Comparison of ENCODE assay signal across 27 cellular contexts in genomic region chr3:143654906-143655305, GRCh38.
DNase-seq lines count a peak whose midpoint lies in the region; ATAC-seq and TF ChIP-seq lines count a peak whose summit lies in the region.
"Had no signal": no experiment of that assay in that cellular context is flagged by ENCODE, and none has a peak within 500 bp of the region (broad histone marks: within the 10 kb centered on the region; RNA-seq: fewer than 3 reads in every experiment).

No MANE protein-coding gene starts in this region.

- intact Hi-C loops in natural killer cell (cut with micrococcal nuclease), result no loop called here
- intact Hi-C loops in esophagus muscularis mucosa (cut with DNase I), result no loop called here

- H3K4me3 Mint-ChIP-seq in nephron (no peak overlapping the region), natural killer cell (no peak overlapping the region)
- no peak overlapping the region for H3K4me3 Mint-ChIP-seq in activated T-helper 17 cell treated with anti-CD3 and anti-CD28 coated beads, Interleukin-2, amount 50 U/mL, for 72 hours
- H3K4me3 Mint-ChIP-seq: activated B cell treated with CpG ODN at 0.5 μM for 24 hours; activated naive CD8-positive, alpha-beta T cell treated with anti-CD3 and anti-CD28 coated beads for 36 hours; brain had no signal

- peaks cover 2% of the 10 kb centered on the region for H3K36me3 Mint-ChIP-seq in nephron (ENCODE audit: low read depth)
- H3K36me3 Mint-ChIP-seq in natural killer cell, result peaks cover 7% of the 10 kb centered on the region
- H3K36me3 Mint-ChIP-seq in activated T-helper 17 cell treated with anti-CD3 and anti-CD28 coated beads, Interleukin-2, amount 50 U/mL, for 72 hours (ENCODE audit: low read depth), result peaks cover 22% of the 10 kb centered on the region
- H3K36me3 Mint-ChIP-seq: brain had no signal

- H3K36me3 ChIP-seq in RWPE2 (ENCODE audit: low read depth) (no peaks in the 10 kb centered on the region), esophagus muscularis mucosa (peaks cover 0 to 4% (median 0%) of the 10 kb centered on the region in 4 donors)
- H3K36me3 ChIP-seq: uterus had no signal

- H3K27ac Mint-ChIP-seq in nephron (peak overlapping the region; percentile 15 to 61 (median 50)), natural killer cell (no peak overlapping the region)
- H3K27ac Mint-ChIP-seq in activated T-helper 17 cell treated with anti-CD3 and anti-CD28 coated beads, Interleukin-2, amount 50 U/mL, for 72 hours, result no peak overlapping the region
- H3K27ac Mint-ChIP-seq: activated B cell treated with CpG ODN at 0.5 μM for 24 hours; activated naive CD8-positive, alpha-beta T cell treated with anti-CD3 and anti-CD28 coated beads for 36 hours; activated T-helper 2 cell treated with anti-CD3 and anti-CD28 coated beads, Interferon-gamma antibody, Interleukin-2, Interleukin-4, amounts not matched to agents 10 μg/mL and 5 μg/mL and 100 μg/mL, durations not matched to agents 14 hours and 24 hours and 36 hours; brain; progenitor cell of endocrine pancreas had no signal

- peaks cover 6% of the 10 kb centered on the region for H3K4me1 Mint-ChIP-seq in nephron
- H3K4me1 Mint-ChIP-seq in natural killer cell, result no peaks in the 10 kb centered on the region
- no peaks in the 10 kb centered on the region for H3K4me1 Mint-ChIP-seq in activated T-helper 17 cell treated with anti-CD3 and anti-CD28 coated beads, Interleukin-2, amount 50 U/mL, for 72 hours
- H3K4me1 Mint-ChIP-seq: activated B cell treated with CpG ODN at 0.5 μM for 24 hours; activated naive CD8-positive, alpha-beta T cell treated with anti-CD3 and anti-CD28 coated beads for 36 hours; brain had no signal

- no peak for TF ChIP-seq POLR2A in esophagus muscularis mucosa (IDR thresholded peaks at IDR 0.05; ENCODE audit: low read depth)

- H3K4me1 ChIP-seq in RWPE2 (ENCODE audit: insufficient read depth, poor library complexity, severe bottlenecking), result peaks cover 6% of the 10 kb centered on the region
- no peaks in the 10 kb centered on the region for H3K4me1 ChIP-seq in esophagus muscularis mucosa
- H3K4me1 ChIP-seq: A549, uterus had no signal

- H3K27ac ChIP-seq in RWPE2 (ENCODE audit: poor library complexity, severe bottlenecking), result no peak overlapping the region
- H3K27ac ChIP-seq in esophagus muscularis mucosa (replicated peaks in 1 of 4), result no peak overlapping the region
- H3K27ac ChIP-seq: A549, uterus had no signal

- H3K27me3 Mint-ChIP-seq in nephron (ENCODE audit: low read depth) (no peaks in the 10 kb centered on the region), natural killer cell (ENCODE audit: low read depth in 2 of 2) (no peaks in the 10 kb centered on the region)
- H3K27me3 Mint-ChIP-seq in activated T-helper 17 cell treated with anti-CD3 and anti-CD28 coated beads, Interleukin-2, amount 50 U/mL, for 72 hours, result no peaks in the 10 kb centered on the region
- H3K27me3 Mint-ChIP-seq: activated B cell treated with CpG ODN at 0.5 μM for 24 hours; activated naive CD8-positive, alpha-beta T cell treated with anti-CD3 and anti-CD28 coated beads for 36 hours; brain had no signal

- peak; percentile 28 for DNase-seq in AG10803 (ENCODE audit: low read depth)
- DNase-seq in RWPE2 (ENCODE audit: low spot score), result no peak
- no peak for DNase-seq in natural killer cell
- DNase-seq in SIG-M5 treated with dmso at 0.1 percent for 504 hours (lab: John Stamatoyannopoulos, UW; ENCODE audit: unreplicated experiment), result no peak
- no peak for DNase-seq in esophagus muscularis mucosa (ENCODE audit: extremely low spot score)
- DNase-seq: activated B cell treated with CpG ODN at 0.5 μM for 24 hours; activated CD4-positive, alpha-beta T cell treated with anti-CD3 and anti-CD28 coated beads, Interleukin-2, amount 50 U/mL, for 48 hours; activated CD8-positive, alpha-beta memory T cell treated with anti-CD3 and anti-CD28 coated beads, Interleukin-2, amount 50 U/mL, for 4 hours; activated naive CD8-positive, alpha-beta T cell treated with anti-CD3 and anti-CD28 coated beads for 36 hours; C1 segment of cervical spinal cord; effector memory CD4-positive, alpha-beta T cell; Kasumi-1; kidney; NCI-H1048; NCI-H1930; small intestine; stimulated activated CD4-positive, alpha-beta T cell treated with anti-CD3 and anti-CD28 coated beads, Interleukin-2, amount 100 ng/mL, for 24 hours; uterus had no signal

- H3K4me3 ChIP-seq in AG10803 (ENCODE audit: low read length), result no peak overlapping the region
- H3K4me3 ChIP-seq in RWPE2 (ENCODE audit: severe bottlenecking), result no peak overlapping the region
- no peak overlapping the region for H3K4me3 ChIP-seq in esophagus muscularis mucosa
- H3K4me3 ChIP-seq: A549, uterus had no signal

- H3K9me3 ChIP-seq in RWPE2 (ENCODE audit: severe bottlenecking) (no peaks in the 10 kb centered on the region), esophagus muscularis mucosa (no peaks in the 10 kb centered on the region)
- H3K9me3 ChIP-seq: A549, uterus had no signal

- TF ChIP-seq CTCF in AG10803 (conservative IDR thresholded peaks at IDR 0.05; ENCODE audit: low read length) (no peak), RWPE2 (IDR thresholded peaks at IDR 0.05; ENCODE audit: poor library complexity, severe bottlenecking) (no peak), nephron (IDR thresholded peaks at IDR 0.05; ENCODE audit: unreplicated experiment in 3 of 3) (no peak), natural killer cell (IDR thresholded peaks at IDR 0.05) (no peak), esophagus muscularis mucosa (IDR thresholded peaks at IDR 0.05) (no peak)

- 53% methylated on average over 3 of the region's 3 CpGs for WGBS in esophagus muscularis mucosa

- H3K9me3 Mint-ChIP-seq in nephron (peaks cover 5% of the 10 kb centered on the region), natural killer cell (no peaks in the 10 kb centered on the region)
- peaks cover 5% of the 10 kb centered on the region for H3K9me3 Mint-ChIP-seq in activated T-helper 17 cell treated with anti-CD3 and anti-CD28 coated beads, Interleukin-2, amount 50 U/mL, for 72 hours
- H3K9me3 Mint-ChIP-seq: activated B cell treated with CpG ODN at 0.5 μM for 24 hours; activated naive CD8-positive, alpha-beta T cell treated with anti-CD3 and anti-CD28 coated beads for 36 hours; activated T-helper 2 cell treated with anti-CD3 and anti-CD28 coated beads, Interferon-gamma antibody, Interleukin-2, Interleukin-4, amounts not matched to agents 10 μg/mL and 5 μg/mL and 100 μg/mL, durations not matched to agents 14 hours and 24 hours and 36 hours; brain had no signal

- ATAC-seq in RWPE2 (ENCODE audit: low read depth) (peak; percentile 83), esophagus mucosa (peak; percentile 75), natural killer cell (no peak)
- no peak for ATAC-seq in activated T-helper 17 cell treated with anti-CD3 and anti-CD28 coated beads, Interleukin-2, amount 50 U/mL, for 72 hours (replicated peaks)
- ATAC-seq: A549, HCT116, Right ventricle myocardium inferior had no signal

- no peak for TF ChIP-seq EP300 in esophagus muscularis mucosa (IDR thresholded peaks at IDR 0.05)

- H3K27me3 ChIP-seq in RWPE2 (ENCODE audit: insufficient read depth, poor library complexity, severe bottlenecking) (no peaks in the 10 kb centered on the region), esophagus muscularis mucosa (no peaks in the 10 kb centered on the region)
- H3K27me3 ChIP-seq: uterus had no signal

Comparison
In these comparisons a context has a peak if more than half of its experiments do, and no peak if none do; other contexts are left out.
1. ATAC-seq: peak in RWPE2 (single experiment) and esophagus mucosa (single experiment); none in natural killer cell (0 of 3) and activated T-helper 17 cell treated with anti-CD3 and anti-CD28 coated beads, Interleukin-2, amount 50 U/mL, for 72 hours (single experiment).
2. H3K27ac Mint-ChIP-seq: peak in nephron (3 of 3); none in natural killer cell (0 of 2) and activated T-helper 17 cell treated with anti-CD3 and anti-CD28 coated beads, Interleukin-2, amount 50 U/mL, for 72 hours (single experiment).